12 cellular contexts compared by ENCODE assay signal in genomic region chr1:41023279-41023990, GRCh38. TPM values are rescaled to one million over a fixed set of nuclear protein-coding genes. Genes with fewer than 3 reads are reported as not detected.
DNase-seq lines count a peak whose midpoint lies in the region; ATAC-seq, FAIRE-seq and TF ChIP-seq lines count a peak whose summit lies in the region.
"Had no signal": no experiment of that assay in that cellular context is flagged by ENCODE, and none has a peak within 500 bp of the region (broad histone marks: within the 10 kb centered on the region; RNA-seq: fewer than 3 reads in every experiment).

No MANE protein-coding gene starts in this region.

- H3K27me3 Mint-ChIP-seq in Calu3 (ENCODE audit: unreplicated experiment): no peaks in the 10 kb centered on the region
- H3K27me3 Mint-ChIP-seq: activated B cell treated with CpG ODN at 0.5 μM for 24 hours had no signal

- H4K8ac ChIP-seq in mesendoderm (ENCODE audit: low read depth, low read length): no peak overlapping the region

- peak; percentile 17 for DNase-seq in Calu3
- DNase-seq in HuH-7 (ENCODE audit: low spot score): peak; percentile 62
- no peak for DNase-seq in GM12878 (ENCODE audit: low read depth, low spot score)
- peak; percentile 22 for DNase-seq in mesendoderm
- DNase-seq in superior temporal gyrus (ENCODE audit: extremely low spot score): no peak
- no peak for DNase-seq in HAP-1 (ENCODE audit: low spot score in 2 of 2)
- no peak for DNase-seq in DMS79 (lab: John Stamatoyannopoulos, UW)
- DNase-seq in suprapubic skin (ENCODE audit: low spot score in 2 of 2): no peak
- DNase-seq: activated B cell treated with CpG ODN at 0.5 μM for 24 hours, left cardiac atrium, NCI-H187 treated with DMSO at 0.1 percent for 48 hours had no signal

- no peak overlapping the region for H2BK120ac ChIP-seq in mesendoderm (ENCODE audit: low read depth, low read length)

- CTCF ChIA-PET in Calu3 (lab: Charles Lee) (no interaction called here), GM12878 (lab: Yijun Ruan, JAX) (interaction anchor here (0.6 kb wide), 1 partner anchor 91 kb away, joined by 3 read pairs; no protein-coding TSS in a partner anchor)

- no peaks in the 10 kb centered on the region for H3K4me1 ChIP-seq in GM12878 (ENCODE audit: control insufficient read depth, insufficient read depth, low read length)
- no peaks in the 10 kb centered on the region for H3K4me1 ChIP-seq in mesendoderm (ENCODE audit: control insufficient read depth, low read depth, low read length)
- no peaks in the 10 kb centered on the region for H3K4me1 ChIP-seq in HAP-1
- no peaks in the 10 kb centered on the region for H3K4me1 ChIP-seq in suprapubic skin

- TF ChIP-seq EP300 in GM12878 (IDR thresholded peaks at IDR 0.05; ENCODE audit: borderline replicate concordance in 1 of 2, control insufficient read depth in 1 of 2, low read depth in 2 of 2, low read length in 2 of 2) (no peak), suprapubic skin (IDR thresholded peaks at IDR 0.05) (no peak)

- peak; percentile 50 for TF ChIP-seq CTCF in Calu3 (IDR thresholded peaks at IDR 0.05; ENCODE audit: unreplicated experiment)
- TF ChIP-seq CTCF in GM12878 (IDR thresholded peaks at IDR 0.05 in 2 of 3, conservative IDR thresholded peaks at IDR 0.05 in 1 of 3; ENCODE audit: control insufficient read depth in 2 of 3, extremely low read depth in 1 of 3, insufficient read depth in 1 of 3, low read depth in 3 of 3, low read length in 3 of 3): no peak
- TF ChIP-seq CTCF in suprapubic skin (IDR thresholded peaks at IDR 0.05): no peak

- H3K27ac ChIP-seq in GM12878 (ENCODE audit: control insufficient read depth, insufficient read depth) (no peak overlapping the region), mesendoderm (ENCODE audit: low read depth, low read length) (no peak overlapping the region), suprapubic skin (no peak overlapping the region)

- H3K56ac ChIP-seq in mesendoderm (ENCODE audit: low read length): no peak overlapping the region

- no peak overlapping the region for H2BK5ac ChIP-seq in mesendoderm (ENCODE audit: low read length)

- peak overlapping the region; percentile 11 for H3K27ac Mint-ChIP-seq in Calu3 (ENCODE audit: unreplicated experiment)
- H3K27ac Mint-ChIP-seq: activated B cell treated with CpG ODN at 0.5 μM for 24 hours had no signal

- no peaks in the 10 kb centered on the region for H3K27me3 ChIP-seq in GM12878 (replicated peaks in 1 of 2; ENCODE audit: control insufficient read depth in 2 of 2, insufficient read depth in 2 of 2, low read length in 1 of 2)
- no peaks in the 10 kb centered on the region for H3K27me3 ChIP-seq in mesendoderm (ENCODE audit: insufficient read depth, low read length, poor library complexity)
- H3K27me3 ChIP-seq in HAP-1 (ENCODE audit: low read depth): no peaks in the 10 kb centered on the region
- no peaks in the 10 kb centered on the region for H3K27me3 ChIP-seq in suprapubic skin

- no peak overlapping the region for H2AFZ ChIP-seq in GM12878 (ENCODE audit: control insufficient read depth, low read depth, low read length)

- H3K9ac ChIP-seq in GM12878 (ENCODE audit: control insufficient read depth, insufficient read depth, low read length) (no peak overlapping the region), mesendoderm (ENCODE audit: low read length) (no peak overlapping the region)

- no peaks in the 10 kb centered on the region for H3K9me3 ChIP-seq in GM12878 (replicated peaks; ENCODE audit: control insufficient read depth, insufficient read depth, low read length)
- no peaks in the 10 kb centered on the region for H3K9me3 ChIP-seq in HAP-1
- no peaks in the 10 kb centered on the region for H3K9me3 ChIP-seq in suprapubic skin

- no peak for FAIRE-seq in GM12878 (lab: Jason Lieb, UNC)
- FAIRE-seq: GM18507 had no signal

- TF ChIP-seq POLR2A in GM12878 (IDR thresholded peaks at IDR 0.05; ENCODE audit: low read depth, low read length) (no peak; the same call in 1 of the 2 replicates), suprapubic skin (IDR thresholded peaks at IDR 0.05) (no peak)

- TF ChIP-seq RAD21 in GM12878 (IDR thresholded peaks at IDR 0.05; ENCODE audit: insufficient read depth, low read depth, low read length): no peak

- H3K4me2 ChIP-seq in GM12878 (ENCODE audit: control insufficient read depth, insufficient read depth) (no peak overlapping the region), mesendoderm (ENCODE audit: low read length) (no peak overlapping the region)

- SMC1A ChIA-PET in GM12878 (lab: Charles Lee; ENCODE audit: uncharacterized antibody, unreplicated experiment): no interaction called here

- no peaks in the 10 kb centered on the region for H3K79me1 ChIP-seq in mesendoderm (ENCODE audit: low read length)

- no peaks in the 10 kb centered on the region for H3K9me3 Mint-ChIP-seq in Calu3 (ENCODE audit: low read depth, unreplicated experiment)
- H3K9me3 Mint-ChIP-seq: activated B cell treated with CpG ODN at 0.5 μM for 24 hours had no signal

- POLR2A ChIA-PET in GM12878 (lab: Charles Lee): no interaction called here

- H3K4me3 ChIP-seq in GM12878 (no peak overlapping the region), mesendoderm (ENCODE audit: low read length) (no peak overlapping the region), HAP-1 (no peak overlapping the region), suprapubic skin (no peak overlapping the region)

- no peak overlapping the region for H3K18ac ChIP-seq in mesendoderm (ENCODE audit: low read length)

- no peak overlapping the region for H4K5ac ChIP-seq in mesendoderm (ENCODE audit: low read length)

- BruUV-seq in Calu3 (replicated peaks; lab: Mats Ljungman, UMichigan) (no TSS peak), GM12878 (replicated peaks; lab: Mats Ljungman, UMichigan) (no TSS peak)

- no peak overlapping the region for H2BK15ac ChIP-seq in mesendoderm (replicated peaks; ENCODE audit: low read depth)

- in situ Hi-C loops in GM12878 (cut with MboI): no loop called here
- in situ Hi-C loops in HAP-1 (cut with MboI; ENCODE audit: low sequenced_read_pairs): no loop called here

- peak; percentile 27; the same call in 2 of the 3 replicates for ATAC-seq in GM12878
- ATAC-seq: left cardiac atrium had no signal

- H2AK5ac ChIP-seq in mesendoderm (ENCODE audit: low read length): no peak overlapping the region

- H4K20me1 ChIP-seq in GM12878 (ENCODE audit: control insufficient read depth, insufficient read depth): no peaks in the 10 kb centered on the region

- intact Hi-C loops in Calu3 (cut with micrococcal nuclease; ENCODE audit: unreplicated experiment): no loop called here
- intact Hi-C loops in GM12878 (cut with micrococcal nuclease; ENCODE audit: unreplicated experiment): no loop called here

- H3K4me3 Mint-ChIP-seq in Calu3 (ENCODE audit: low read depth, unreplicated experiment): no peak overlapping the region
- H3K4me3 Mint-ChIP-seq: activated B cell treated with CpG ODN at 0.5 μM for 24 hours had no signal

- H3K36me3 Mint-ChIP-seq in Calu3 (ENCODE audit: insufficient read depth, unreplicated experiment): peaks cover 63% of the 10 kb centered on the region

- 95% methylated on average over 5 of the region's 5 CpGs for WGBS in GM12878 (ENCODE audit: insufficient coverage, insufficient replicate concordance, low lambda C conversion rate, missing lambda C conversion rate)
- WGBS in mesendoderm (ENCODE audit: extremely low coverage, insufficient coverage, low lambda C conversion rate): no CpG with 5 or more reads among the region's 5 CpGs
- WGBS in suprapubic skin: 96% methylated on average over 5 of the region's 5 CpGs

- H3K36me3 ChIP-seq in GM12878 (ENCODE audit: control insufficient read depth in 2 of 2, insufficient read depth in 2 of 2, low read length in 1 of 2): peaks cover 4 to 6% of the 10 kb centered on the region in 2 experiments; a peak in 3 of 4 replicates
- no peaks in the 10 kb centered on the region for H3K36me3 ChIP-seq in mesendoderm (ENCODE audit: control insufficient read depth, insufficient read depth, low read length)
- peaks cover 12% of the 10 kb centered on the region for H3K36me3 ChIP-seq in HAP-1 (replicated peaks)
- H3K36me3 ChIP-seq in suprapubic skin: peaks cover 22% of the 10 kb centered on the region

- H3K4ac ChIP-seq in mesendoderm (ENCODE audit: low read depth, low read length): no peak overlapping the region

- H3K79me2 ChIP-seq in GM12878 (ENCODE audit: control insufficient read depth, insufficient read depth, low read length): no peaks in the 10 kb centered on the region
- H3K79me2 ChIP-seq in mesendoderm (ENCODE audit: control insufficient read depth, insufficient read depth, low read length): no peaks in the 10 kb centered on the region

- H3K23ac ChIP-seq in mesendoderm (ENCODE audit: low read length): no peak overlapping the region

- H3K4me1 Mint-ChIP-seq in Calu3 (ENCODE audit: low read depth, unreplicated experiment): no peaks in the 10 kb centered on the region

- RAD21 ChIA-PET in GM12878 (lab: Charles Lee; ENCODE audit: unreplicated experiment): no interaction called here

RNA-seq across cellular contexts. Expression of gene SLFNL1, which starts 1.9 kb away (rescaled TPM):
- total RNA-seq in Calu3 (2022) (0.52 and 0.83 TPM in 2 replicates), GM12878 (2014; rRNA removed) (0.11 and 0.22 TPM in 2 replicates), GM12878 (2014; rRNA removed; fragmentation: Illumina TruSeq; extraction: Trizol) (0.13 and 0.23 TPM in 2 replicates), GM12878 (2021) (0.18 and 0.24 TPM in 2 replicates), suprapubic skin (under 1 TPM in 3 of 4 donors, not detected in 1; 0.42 to 0.97 (median 0.60) TPM)
- 4.3 and 4.8 TPM in 2 replicates for total RNA-seq in GM12878 (2013; cell fraction: nucleolus; rRNA removed)
- polyA plus RNA-seq in GM12878 (2011; ENCODE audit: low read depth): 0.12 TPM
- polyA plus RNA-seq in GM12878 (2011; rRNA removed) (0.16 and 0.18 TPM in 2 replicates), GM12878 (2014; fragmentation: Illumina TruSeq; extraction: Trizol) (0.10 TPM in 1 of 2 replicates, not detected in the other), GM12878 (2014; fragmentation: Nextera tagmentation; extraction: Ambion mirVana) (not detected), GM12878 (2014; rRNA removed) (0.05 and 0.20 TPM in 2 replicates), GM12878 (2016; fragmentation: Nextera tagmentation; extraction: Ambion mirVana) (under 1 TPM; 0.55 to 0.98 TPM)
- 0.12 and 0.19 TPM in 2 replicates for polyA plus RNA-seq in GM12878 (2011; cell fraction: cytosol; rRNA removed)
- 1.1 and 1.2 TPM in 2 replicates for polyA plus RNA-seq in GM12878 (2011; cell fraction: nucleus; rRNA removed)
- 0.17 and 0.46 TPM in 2 replicates for polyA plus RNA-seq in GM12878 (2012)
- polyA minus RNA-seq in GM12878 (2011; rRNA and poly(A)+ RNA removed): 0.59 and 1.3 TPM in 2 replicates
- polyA minus RNA-seq in GM12878 (2011; cell fraction: cytosol; rRNA and poly(A)+ RNA removed): not detected in 2 replicates
- 1.6 and 3.3 TPM in 2 replicates for polyA minus RNA-seq in GM12878 (2011; cell fraction: nucleus; rRNA and poly(A)+ RNA removed)
- not detected for polyA plus RNA-seq in mesendoderm (2013, experiment 1 of 2)
- polyA plus RNA-seq in mesendoderm (2013, experiment 2 of 2): not detected

RNA-seq across cellular contexts. Expression of gene CTPS1, which starts 43.9 kb away (rescaled TPM):
- 73.2 and 85.9 TPM in 2 replicates for total RNA-seq in Calu3 (2022)
- 72.6 and 73.7 TPM in 2 replicates for total RNA-seq in GM12878 (2013; cell fraction: nucleolus; rRNA removed)
- total RNA-seq in GM12878 (2014; rRNA removed): 42.9 and 46.4 TPM in 2 replicates
- total RNA-seq in GM12878 (2014; rRNA removed; fragmentation: Illumina TruSeq; extraction: Trizol): 71.5 and 74.7 TPM in 2 replicates
- total RNA-seq in GM12878 (2021): 73.8 and 75.8 TPM in 2 replicates
- polyA plus RNA-seq in GM12878 (2011; ENCODE audit: low read depth): 23.7 TPM
- polyA plus RNA-seq in GM12878 (2011; rRNA removed): 24.0 and 27.5 TPM in 2 replicates
- polyA plus RNA-seq in GM12878 (2011; cell fraction: cytosol; rRNA removed): 28.2 and 28.3 TPM in 2 replicates
- 71.0 and 107 TPM in 2 replicates for polyA plus RNA-seq in GM12878 (2011; cell fraction: nucleus; rRNA removed)
- 24.7 and 25.1 TPM in 2 replicates for polyA plus RNA-seq in GM12878 (2012)
- 106 and 138 TPM in 2 replicates for polyA plus RNA-seq in GM12878 (2014; fragmentation: Illumina TruSeq; extraction: Trizol)
- polyA plus RNA-seq in GM12878 (2014; fragmentation: Nextera tagmentation; extraction: Ambion mirVana): 10 to 100 TPM; 44.8 to 50.9 TPM
- polyA plus RNA-seq in GM12878 (2014; rRNA removed): 49.2 and 49.7 TPM in 2 replicates
- 100 to 1,000 TPM in 1 of 2 experiments, 10 to 100 TPM in 1; 97.0 to 101 TPM for polyA plus RNA-seq in GM12878 (2016; fragmentation: Nextera tagmentation; extraction: Ambion mirVana)
- 35.7 and 55.2 TPM in 2 replicates for polyA minus RNA-seq in GM12878 (2011; rRNA and poly(A)+ RNA removed)
- polyA minus RNA-seq in GM12878 (2011; cell fraction: cytosol; rRNA and poly(A)+ RNA removed): 14.0 and 17.6 TPM in 2 replicates
- 46.8 and 107 TPM in 2 replicates for polyA minus RNA-seq in GM12878 (2011; cell fraction: nucleus; rRNA and poly(A)+ RNA removed)
- 75.4 TPM for polyA plus RNA-seq in mesendoderm (2013, experiment 1 of 2)
- polyA plus RNA-seq in mesendoderm (2013, experiment 2 of 2): 75.2 TPM
- total RNA-seq in suprapubic skin: 10 to 100 TPM; 15.9 to 23.6 (median 20.0) TPM

Comparison
In these comparisons a context has a peak if more than half of its experiments do, and no peak if none do; other contexts are left out.
1. DNase-seq: peak in Calu3 (single experiment), HuH-7 (single experiment) and mesendoderm (single experiment); none in GM12878 (single experiment), superior temporal gyrus (single experiment), HAP-1 (0 of 2), DMS79 (single experiment) and suprapubic skin (0 of 2).